ENCODE assay signal across 8 cellular contexts in the genomic region with DNA sequence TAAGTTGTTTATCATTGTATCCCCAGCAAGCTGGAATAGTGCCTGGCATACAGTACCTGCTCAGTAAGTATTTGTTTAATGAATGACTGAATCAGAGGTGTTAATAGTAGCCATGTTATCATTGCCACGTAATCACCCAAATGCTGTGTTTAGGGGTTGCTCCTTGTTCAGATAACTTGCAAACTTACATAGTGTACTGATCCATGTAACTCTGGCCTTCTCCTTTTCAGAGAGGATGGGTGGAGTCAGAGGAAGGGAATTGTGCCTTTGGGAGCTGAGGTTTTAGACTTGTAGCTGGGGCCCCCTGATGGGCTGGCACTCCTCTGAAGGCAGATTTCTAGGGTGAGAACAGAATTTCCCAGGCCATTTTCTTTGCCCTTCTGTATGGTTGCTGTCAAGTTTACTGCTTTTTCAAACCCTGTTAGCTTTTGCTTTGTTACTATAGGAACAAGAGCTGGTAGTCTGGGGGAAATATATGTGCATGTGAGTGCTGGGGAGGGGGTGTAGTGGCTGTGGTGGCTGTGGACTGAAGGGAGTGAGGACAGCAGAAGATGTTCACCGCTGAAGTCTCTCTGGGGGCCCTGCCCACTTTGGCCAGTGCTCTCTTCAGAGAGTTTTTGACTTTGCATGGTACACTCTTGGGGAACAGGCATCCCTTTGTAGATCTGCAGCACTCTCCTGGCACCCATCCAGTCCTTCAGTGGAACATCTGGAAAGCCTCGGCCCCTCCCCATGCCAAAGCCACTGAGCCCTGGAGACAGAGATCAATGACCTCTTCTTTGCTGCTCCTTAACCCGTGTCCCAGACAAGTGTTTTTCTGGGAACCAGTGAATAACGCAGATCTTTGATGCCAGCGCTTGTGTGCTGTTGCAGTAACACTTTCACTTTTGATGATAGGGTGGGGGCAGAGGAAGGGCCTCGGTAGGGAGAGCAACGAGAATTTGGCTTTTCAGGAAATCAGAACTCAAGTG.
DNase-seq lines count a peak whose midpoint lies in the region; ATAC-seq, FAIRE-seq and TF ChIP-seq lines count a peak whose summit lies in the region.

No MANE protein-coding gene starts in this region.

- H3K9ac ChIP-seq in fibroblast of lung (ENCODE audit: insufficient read depth, low read length) = no peak overlapping the region

- H3K4me1 Mint-ChIP-seq in activated CD4-positive, alpha-beta T cell treated with anti-CD3 and anti-CD28 coated beads, Interleukin-2, amount 10 ng/mL, durations not matched to agents 24 days and 14 days = peaks cover 52% of the 10 kb centered on the region
- H3K4me1 Mint-ChIP-seq in neural crest cell = peaks cover 47% of the 10 kb centered on the region

- no peaks in the 10 kb centered on the region for H3K9me3 Mint-ChIP-seq in activated CD4-positive, alpha-beta T cell treated with anti-CD3 and anti-CD28 coated beads, Interleukin-2, amount 10 ng/mL, durations not matched to agents 24 days and 14 days
- H3K9me3 Mint-ChIP-seq in neural crest cell = no peaks in the 10 kb centered on the region

- CTCF ChIA-PET in AG04450 (lab: Charles Lee) = interaction anchor here (1.0 kb wide), 1 partner anchor 82 kb away, joined by 3 read pairs; no protein-coding TSS in a partner anchor

- H3K27ac ChIP-seq in AG04450 (ENCODE audit: low read depth, low read length) (no peak overlapping the region), fibroblast of lung (ENCODE audit: insufficient read depth, low read length) (no peak overlapping the region)

- H3K36me3 ChIP-seq in fibroblast of lung (ENCODE audit: control insufficient read depth, insufficient read depth, low read length) = no peaks in the 10 kb centered on the region

- FAIRE-seq in RCC 7860 (lab: Jason Lieb, UNC) (no peak), D721Med (lab: Jason Lieb, UNC) (no peak)

- H3K4me1 ChIP-seq in fibroblast of lung (ENCODE audit: control insufficient read depth, extremely low read depth, insufficient read depth, low read length) = peaks cover 8% of the 10 kb centered on the region

- no peaks in the 10 kb centered on the region for H3K36me3 Mint-ChIP-seq in activated CD4-positive, alpha-beta T cell treated with anti-CD3 and anti-CD28 coated beads, Interleukin-2, amount 10 ng/mL, durations not matched to agents 24 days and 14 days (ENCODE audit: low read depth)
- H3K36me3 Mint-ChIP-seq in neural crest cell (ENCODE audit: low read depth) = no peaks in the 10 kb centered on the region

- H3K27me3 ChIP-seq in AG04450 (ENCODE audit: control insufficient read depth, insufficient read depth, low read length) (no peaks in the 10 kb centered on the region), fibroblast of lung (ENCODE audit: control insufficient read depth, insufficient read depth, low read length) (no peaks in the 10 kb centered on the region)

- H3K4me3 ChIP-seq in AG04450 (ENCODE audit: low read depth, low read length) (peak overlapping the region; percentile 36), fibroblast of lung (replicated peaks in 1 of 4; ENCODE audit: control extremely low read depth in 1 of 4, insufficient read depth in 1 of 4, low read depth in 3 of 4, low read length in 4 of 4) (peak overlapping the region; percentile 15 to 40 (median 34))

- no peaks in the 10 kb centered on the region for H4K20me1 ChIP-seq in fibroblast of lung (ENCODE audit: control insufficient read depth, extremely low read depth, insufficient read depth, low read length)

- POLR2A ChIA-PET in AG04450 (lab: Yijun Ruan, JAX) = no interaction called here

- intact Hi-C loops in activated CD4-positive, alpha-beta T cell treated with anti-CD3 and anti-CD28 coated beads, Interleukin-2, amount 10 ng/mL, durations not matched to agents 24 days and 14 days (cut with micrococcal nuclease) = loop anchor here (1.0 kb wide), 1 partner anchor 10 kb away; no protein-coding TSS in a partner anchor

- peak overlapping the region; percentile 81 for H3K4me3 Mint-ChIP-seq in activated CD4-positive, alpha-beta T cell treated with anti-CD3 and anti-CD28 coated beads, Interleukin-2, amount 10 ng/mL, durations not matched to agents 24 days and 14 days
- peak overlapping the region; percentile 69 for H3K4me3 Mint-ChIP-seq in neural crest cell

- peak overlapping the region; percentile 80 for H3K27ac Mint-ChIP-seq in activated CD4-positive, alpha-beta T cell treated with anti-CD3 and anti-CD28 coated beads, Interleukin-2, amount 10 ng/mL, durations not matched to agents 24 days and 14 days
- H3K27ac Mint-ChIP-seq in neural crest cell (ENCODE audit: unreplicated experiment) = peak overlapping the region; percentile 95

- peak; percentile 48 for ATAC-seq in GM21529 (IDR thresholded peaks at IDR 0.05; ENCODE audit: unreplicated experiment)

- H2AFZ ChIP-seq in fibroblast of lung (ENCODE audit: low read length) = no peak overlapping the region

- H3K27me3 Mint-ChIP-seq in activated CD4-positive, alpha-beta T cell treated with anti-CD3 and anti-CD28 coated beads, Interleukin-2, amount 10 ng/mL, durations not matched to agents 24 days and 14 days = no peaks in the 10 kb centered on the region
- no peaks in the 10 kb centered on the region for H3K27me3 Mint-ChIP-seq in neural crest cell (ENCODE audit: low read depth)

- H3K9me3 ChIP-seq in AG04450 (ENCODE audit: control insufficient read depth, insufficient read depth, low read length) = no peaks in the 10 kb centered on the region
- no peaks in the 10 kb centered on the region for H3K9me3 ChIP-seq in fibroblast of lung (ENCODE audit: control insufficient read depth, insufficient read depth, low read depth, low read length)

- TF ChIP-seq CTCF in AG04450 (IDR thresholded peaks at IDR 0.05; ENCODE audit: low read depth, low read length) (no peak; the same call in 1 of the 2 replicates), fibroblast of lung (conservative IDR thresholded peaks at IDR 0.05 in 1 of 2, IDR thresholded peaks at IDR 0.05 in 1 of 2; ENCODE audit: low read depth in 1 of 2, low read length in 2 of 2) (peak in 1 of 2 donors; percentile 29), neural crest cell (conservative IDR thresholded peaks at IDR 0.05) (no peak), D721Med (IDR thresholded peaks at IDR 0.05; ENCODE audit: insufficient read depth, missing control alignments) (no peak)

- no peaks in the 10 kb centered on the region for H3K79me2 ChIP-seq in fibroblast of lung (ENCODE audit: control insufficient read depth, insufficient read depth, low read length)

- peak overlapping the region; percentile 87 for H3K4me2 ChIP-seq in fibroblast of lung (ENCODE audit: extremely low read depth, insufficient read depth, low read length)

- no peak for DNase-seq in AG04450 (ENCODE audit: low read depth, low spot score)
- DNase-seq in activated CD4-positive, alpha-beta T cell treated with anti-CD3 and anti-CD28 coated beads, Interleukin-2, amount 10 ng/mL, durations not matched to agents 24 days and 14 days = peak; percentile 82
- peak; percentile 52 to 86 for DNase-seq in fibroblast of lung (ENCODE audit: low read depth in 2 of 2)
- peak; percentile 36 for DNase-seq in neural crest cell (ENCODE audit: low read depth, low spot score)
- DNase-seq in RCC 7860 (ENCODE audit: low spot score) = no peak
- no peak for DNase-seq in D721Med (ENCODE audit: insufficient read length, low spot score)
- DNase-seq in SIG-M5 (lab: John Stamatoyannopoulos, UW) = no peak

Comparison
In these comparisons a context has a peak if more than half of its experiments do, and no peak if none do; other contexts are left out.
1. DNase-seq: peak in activated CD4-positive, alpha-beta T cell treated with anti-CD3 and anti-CD28 coated beads, Interleukin-2, amount 10 ng/mL, durations not matched to agents 24 days and 14 days (single experiment), fibroblast of lung (2 of 2) and neural crest cell (single experiment); none in AG04450 (single experiment), RCC 7860 (single experiment), D721Med (single experiment) and SIG-M5 (single experiment).